ENCODE assay signal across 8 cellular contexts in genomic region chr9:27572918-27573698, GRCh38. TPM values are rescaled to one million over a fixed set of nuclear protein-coding genes. Genes with fewer than 3 reads are reported as not detected.
DNase-seq lines count a peak whose midpoint lies in the region; ATAC-seq and TF ChIP-seq lines count a peak whose summit lies in the region.

Gene C9orf72 (minus strand): TSS chr9:27573481. CDS start chr9:27567120, 6,361 bp downstream.

- peaks cover 2 to 3% of the 10 kb centered on the region in 2 donors for H3K9me3 Mint-ChIP-seq in natural killer cell

- H3K4me3 ChIP-seq in AG04450 (ENCODE audit: low read depth, low read length) (peak within 1 kb of the TSS; percentile 73), epithelial cell of proximal tubule (ENCODE audit: low read depth, low read length) (peak within 1 kb of the TSS; percentile 92)

- H3K27ac Mint-ChIP-seq in natural killer cell, result peak within 1 kb of the TSS; percentile 97 to 99

- peaks cover 2 to 3% of the 10 kb centered on the region in 2 donors for H3K27me3 Mint-ChIP-seq in natural killer cell (ENCODE audit: low read depth in 2 of 2)

- CTCF ChIA-PET in AG04450 (lab: Charles Lee), result interaction anchor here (1.0 to 1.2 kb wide), 2 partner anchors 26 to 240 kb away, joined by 3 to 4 read pairs; no protein-coding TSS in a partner anchor

- peaks cover 25 to 26% of the 10 kb centered on the region in 2 donors for H3K4me1 Mint-ChIP-seq in natural killer cell

- H3K9me3 ChIP-seq in AG04450 (ENCODE audit: control insufficient read depth, insufficient read depth, low read length), result no peaks in the 10 kb centered on the region; the same call in 1 of the 2 replicates

- H3K27ac ChIP-seq in AG04450 (ENCODE audit: low read depth, low read length), result peak within 1 kb of the TSS; percentile 95

- no peaks in the 10 kb centered on the region for H3K27me3 ChIP-seq in AG04450 (ENCODE audit: control insufficient read depth, insufficient read depth, low read length)

- intact Hi-C loops in natural killer cell (cut with micrococcal nuclease), result loop anchor here (1.0 to 10.0 kb wide), 3 partner anchors 44 to 1752 kb away; partner anchors contain the start of genes CAAP1 and MOB3B

- DNase-seq in AG04450 (ENCODE audit: low read depth, low spot score) (no peak), NCI-H345 treated with DMSO at 0.1 percent for 48 hours (lab: John Stamatoyannopoulos, UW; ENCODE audit: unreplicated experiment) (peak; percentile 67), epithelial cell of proximal tubule (ENCODE audit: low read depth) (no peak), natural killer cell (peak; percentile 86)
- DNase-seq in activated CD8-positive, alpha-beta memory T cell treated with anti-CD3 and anti-CD28 coated beads, Interleukin-2, amount 50 U/mL, for 48 hours, result peak; percentile 95
- DNase-seq in stimulated activated naive CD8-positive, alpha-beta T cell treated with anti-CD3 and anti-CD28 coated beads, Interleukin-15, Interleukin-2, amounts not matched to agents 100 U/mL and 50 U/mL, for 24 hours, result peak; percentile 86

- H3K36me3 Mint-ChIP-seq in natural killer cell, result peaks cover 3% of the 10 kb centered on the region

- ATAC-seq in GM18517 (IDR thresholded peaks at IDR 0.05; ENCODE audit: unreplicated experiment) (peak; percentile 55), HG02973 (IDR thresholded peaks at IDR 0.05; ENCODE audit: unreplicated experiment) (peak; percentile 45), natural killer cell (peak; percentile 66 to 90 (median 81))
- ATAC-seq in stimulated activated naive CD8-positive, alpha-beta T cell treated with anti-CD3 and anti-CD28 coated beads, Interleukin-15, Interleukin-2, amounts not matched to agents 100 U/mL and 50 U/mL, for 24 hours, result peak; percentile 73

- peak within 1 kb of the TSS; percentile 100 for H3K4me3 Mint-ChIP-seq in natural killer cell

- POLR2A ChIA-PET in AG04450 (lab: Yijun Ruan, JAX), result interaction anchor here (0.6 kb wide), 1 partner anchor 99 kb away, joined by 3 read pairs; no protein-coding TSS in a partner anchor

- TF ChIP-seq CTCF in AG04450 (IDR thresholded peaks at IDR 0.05; ENCODE audit: low read depth, low read length), result no peak
- no peak for TF ChIP-seq CTCF in epithelial cell of proximal tubule (conservative IDR thresholded peaks at IDR 0.05; ENCODE audit: low read depth, low read length)
- no peak for TF ChIP-seq CTCF in natural killer cell (IDR thresholded peaks at IDR 0.05)

RNA-seq across cellular contexts. Expression of gene C9orf72, which starts in this region (rescaled TPM):
- polyA plus RNA-seq in AG04450 (2011; rRNA removed), result 3.4 and 4.6 TPM in 2 replicates
- 1.9 and 4.3 TPM in 2 replicates for polyA minus RNA-seq in AG04450 (2011; rRNA and poly(A)+ RNA removed)
- total RNA-seq in epithelial cell of proximal tubule, result 5.0 and 9.4 TPM in 2 replicates
- 10 to 100 TPM; 12.5 to 19.0 (median 16.8) TPM for total RNA-seq in natural killer cell

Comparison
In these comparisons a context has a peak if more than half of its experiments do, and no peak if none do; other contexts are left out.
1. DNase-seq: peak in NCI-H345 treated with DMSO at 0.1 percent for 48 hours (single experiment), activated CD8-positive, alpha-beta memory T cell treated with anti-CD3 and anti-CD28 coated beads, Interleukin-2, amount 50 U/mL, for 48 hours (single experiment), natural killer cell (single experiment) and stimulated activated naive CD8-positive, alpha-beta T cell treated with anti-CD3 and anti-CD28 coated beads, Interleukin-15, Interleukin-2, amounts not matched to agents 100 U/mL and 50 U/mL, for 24 hours (single experiment); none in AG04450 (single experiment) and epithelial cell of proximal tubule (single experiment).
2. Peak in every context shown above with its lines, with median percentiles within 50 percentile points of each other: ATAC-seq.